In the genomic region with DNA sequence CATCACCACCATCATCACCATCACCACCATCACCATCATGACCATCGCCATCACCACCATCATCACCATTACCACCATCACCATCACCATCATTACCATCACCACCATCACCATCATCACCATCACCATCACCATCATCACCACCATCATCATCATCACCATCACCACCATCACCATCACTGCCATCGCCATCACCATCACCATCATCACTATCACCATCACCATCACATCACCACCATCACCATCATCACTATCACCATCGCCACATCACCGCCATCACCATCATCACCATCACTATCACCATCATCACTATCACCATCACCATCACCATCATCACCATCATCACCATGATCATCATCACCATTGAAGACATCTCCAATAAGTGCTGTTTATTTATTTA, we compare ENCODE assay signal across 16 cellular contexts. TPM values are rescaled to one million over a fixed set of nuclear protein-coding genes. Genes with fewer than 3 reads are reported as not detected.
"Had no signal": no experiment of that assay in that cellular context is flagged by ENCODE, and none has a peak within 500 bp of the region (broad histone marks: within the 10 kb centered on the region; RNA-seq: fewer than 3 reads in every experiment).

No MANE protein-coding gene starts in this region.

- DNase-seq: effector memory CD8-positive, alpha-beta T cell; gastrocnemius medialis; islet precursor cell; mammary epithelial cell; naive thymus-derived CD8-positive, alpha-beta T cell; occipital lobe; pancreas; right cardiac atrium; stimulated activated CD4-positive, alpha-beta T cell treated with anti-CD3 and anti-CD28 coated beads, Interleukin-4, amount 100 ng/mL, for 1 hour; stimulated activated CD8-positive, alpha-beta memory T cell treated with anti-CD3 and anti-CD28 coated beads, Interleukin-4, amount 100 ng/mL, for 48 hours had no signal

- H3K4me3 ChIP-seq: esophagus muscularis mucosa, gastrocnemius medialis, pancreas, smooth muscle cell, tibial nerve had no signal

- H3K4me1 ChIP-seq: esophagus muscularis mucosa, gastrocnemius medialis, pancreas, tibial nerve had no signal

- H3K27ac ChIP-seq: epithelial cell of prostate, esophagus muscularis mucosa, gastrocnemius medialis, pancreas, tibial nerve had no signal

- H3K4me2 ChIP-seq: smooth muscle cell had no signal

- H3K36me3 ChIP-seq: esophagus muscularis mucosa, gastrocnemius medialis, pancreas, tibial nerve had no signal

- H3K9me3 ChIP-seq: esophagus muscularis mucosa, gastrocnemius medialis, pancreas, tibial nerve had no signal

- ATAC-seq: effector memory CD8-positive, alpha-beta T cell; gastrocnemius medialis; left lobe of liver; naive thymus-derived CD8-positive, alpha-beta T cell; pancreas; right cardiac atrium; stimulated activated memory B cell treated with anti-CD40 and anti-IgM and Interleukin-4, amounts not matched to agents 10 μg/mL and 1 μg/mL and 100 μg/mL, for 72 hours had no signal

- H3K27me3 ChIP-seq: gastrocnemius medialis, pancreas, tibial nerve had no signal

- FAIRE-seq: pancreas had no signal

RNA-seq across cellular contexts. Expression of a gene that starts 36.2 kb away (rescaled TPM):
- polyA plus RNA-seq: mammary epithelial cell had no signal
